27 cellular contexts compared by ENCODE assay signal in genomic region chr1:24589200-24589599, GRCh38. TPM values are rescaled to one million over a fixed set of nuclear protein-coding genes. Genes with fewer than 3 reads are reported as not detected.
DNase-seq lines count a peak whose midpoint lies in the region; ATAC-seq, FAIRE-seq and TF ChIP-seq lines count a peak whose summit lies in the region.
"Had no signal": no experiment of that assay in that cellular context is flagged by ENCODE, and none has a peak within 500 bp of the region (broad histone marks: within the 10 kb centered on the region; RNA-seq: fewer than 3 reads in every experiment).

No MANE protein-coding gene starts in this region.

- CTCF ChIA-PET in HepG2 (lab: Yijun Ruan, JAX; ENCODE audit: low intra/inter-chr PET ratio, low total read pairs): no interaction called here

- TF ChIP-seq POLR2A in HepG2 (IDR thresholded peaks at IDR 0.05; ENCODE audit: insufficient read depth in 1 of 2, low read depth in 2 of 2, low read length in 2 of 2) (no peak), right lobe of liver (IDR thresholded peaks at IDR 0.05) (no peak)

- FAIRE-seq in HepG2 (lab: Jason Lieb, UNC): no peak
- FAIRE-seq: A204.1, G401.6, GM12891, GM19239 had no signal

- no peak overlapping the region for H3K4me3 Mint-ChIP-seq in neural crest cell
- H3K4me3 Mint-ChIP-seq: CD14-positive monocyte; CD4-positive, alpha-beta memory T cell; CD4-positive, CD25-positive, alpha-beta regulatory T cell; CD8-positive, alpha-beta memory T cell had no signal

- in situ Hi-C loops in HepG2 (cut with HindIII; ENCODE audit: extremely low pct_ligation_motif_present, low pct_unique_long_range_greater_than_20kb): no loop called here

- H3K4me1 Mint-ChIP-seq in neural crest cell: peaks cover 16% of the 10 kb centered on the region

- no peaks in the 10 kb centered on the region for H3K36me3 ChIP-seq in HepG2 (replicated peaks in 1 of 2; ENCODE audit: control insufficient read depth in 1 of 2, insufficient read depth in 2 of 2, low read length in 2 of 2)
- no peaks in the 10 kb centered on the region for H3K36me3 ChIP-seq in right lobe of liver
- H3K36me3 ChIP-seq: BE2C, BLaER1 had no signal

- no peaks in the 10 kb centered on the region for H3K36me3 Mint-ChIP-seq in neural crest cell (ENCODE audit: low read depth)
- H3K36me3 Mint-ChIP-seq: CD14-positive monocyte; CD4-positive, alpha-beta memory T cell; CD4-positive, CD25-positive, alpha-beta regulatory T cell; CD8-positive, alpha-beta memory T cell had no signal

- H3K27me3 Mint-ChIP-seq in neural crest cell (ENCODE audit: low read depth): peaks cover 50% of the 10 kb centered on the region

- H3K4me1 ChIP-seq in HepG2 (ENCODE audit: insufficient read depth, low read length): peaks cover 45% of the 10 kb centered on the region
- peaks cover 0 to 6% (median 2%) of the 10 kb centered on the region in 4 donors for H3K4me1 ChIP-seq in right lobe of liver
- H3K4me1 ChIP-seq: BE2C had no signal

- DNase-seq in HepG2 (ENCODE audit: low spot score): no peak
- no peak for DNase-seq in right lobe of liver
- no peak for DNase-seq in neural crest cell (ENCODE audit: low read depth, low spot score)
- no peak for DNase-seq in sciatic nerve (ENCODE audit: low spot score)
- DNase-seq in DMS53 (lab: John Stamatoyannopoulos, UW): no peak
- no peak for DNase-seq in foreskin fibroblast
- DNase-seq: 8988T; ACHN; BE2C; C1 segment of cervical spinal cord; CD4-positive, alpha-beta memory T cell; CD4-positive, CD25-positive, alpha-beta regulatory T cell; CD8-positive, alpha-beta memory T cell; COR-L47; DMS 273 treated with DMSO at 0.1 percent for 48 hours; DMS153; DMS79 treated with DMSO at 0.1 percent for 48 hours; GF-D8 had no signal

- TF ChIP-seq EP300 in HepG2 (IDR thresholded peaks at IDR 0.05; ENCODE audit: low read depth in 2 of 2, low read length in 2 of 2): no peak
- TF ChIP-seq EP300 in HepG2 (CRISPR knock-in tag; IDR thresholded peaks at IDR 0.05; ENCODE audit: borderline replicate concordance): no peak

- H3K79me2 ChIP-seq in HepG2 (ENCODE audit: insufficient read depth, low read length): no peaks in the 10 kb centered on the region

- peak overlapping the region; percentile 27 for H3K27ac Mint-ChIP-seq in neural crest cell (ENCODE audit: unreplicated experiment)
- H3K27ac Mint-ChIP-seq: CD4-positive, alpha-beta memory T cell had no signal

- no peak overlapping the region for H2AFZ ChIP-seq in HepG2 (ENCODE audit: low read length)

- no peak overlapping the region for H3K4me2 ChIP-seq in HepG2 (ENCODE audit: low read depth, low read length)
- H3K4me2 ChIP-seq: BLaER1 had no signal

- H3K9me3 Mint-ChIP-seq in neural crest cell: no peaks in the 10 kb centered on the region
- H3K9me3 Mint-ChIP-seq: CD4-positive, alpha-beta memory T cell; CD4-positive, CD25-positive, alpha-beta regulatory T cell; CD8-positive, alpha-beta memory T cell had no signal

- no peaks in the 10 kb centered on the region for H3K9me3 ChIP-seq in HepG2 (ENCODE audit: low read length)
- no peaks in the 10 kb centered on the region for H3K9me3 ChIP-seq in right lobe of liver
- H3K9me3 ChIP-seq: BE2C, BLaER1 had no signal

- BruUV-seq in HepG2 (replicated peaks; lab: Mats Ljungman, UMichigan): no TSS peak

- intact Hi-C loops in HepG2 (cut with micrococcal nuclease; ENCODE audit: unreplicated experiment) (loop anchor here (5.0 kb wide), 1 partner anchor 48 kb away; no protein-coding TSS in a partner anchor), right lobe of liver (cut with DNase I) (no loop called here), sciatic nerve (cut with DNase I) (no loop called here)

- H3K27me3 ChIP-seq in HepG2 (ENCODE audit: control insufficient read depth in 1 of 2, insufficient read depth in 2 of 2, low read length in 2 of 2) (no peaks in the 10 kb centered on the region), right lobe of liver (no peaks in the 10 kb centered on the region)
- H3K27me3 ChIP-seq: BLaER1 had no signal

- TF ChIP-seq CTCF in HepG2 (CRISPR knock-in tag; IDR thresholded peaks at IDR 0.05) (no peak), right lobe of liver (IDR thresholded peaks at IDR 0.05) (no peak), neural crest cell (conservative IDR thresholded peaks at IDR 0.05) (no peak), foreskin fibroblast (IDR thresholded peaks at IDR 0.05; ENCODE audit: low read depth, low read length) (no peak)

- H3K27ac ChIP-seq in HepG2 (ENCODE audit: extremely low read length, insufficient read depth, low read length) (no peak overlapping the region), right lobe of liver (no peak overlapping the region)
- H3K27ac ChIP-seq: BLaER1 had no signal

- TF ChIP-seq RAD21 in HepG2 (CRISPR knock-in tag; IDR thresholded peaks at IDR 0.05): no peak

- H3K9ac ChIP-seq in HepG2 (ENCODE audit: insufficient read depth, low read depth, low read length): no peak overlapping the region
- H3K9ac ChIP-seq: BLaER1 had no signal

- ATAC-seq in HepG2: no peak
- no peak for ATAC-seq in right lobe of liver
- ATAC-seq in sciatic nerve: peak; percentile 55
- ATAC-seq in HG03521 (IDR thresholded peaks at IDR 0.05; ENCODE audit: unreplicated experiment): no peak

- WGBS in HepG2 (ENCODE audit: low lambda C conversion rate): 50% methylated on average over 2 of the region's 3 CpGs
- WGBS in right lobe of liver (ENCODE audit: insufficient coverage, low coverage, low lambda C conversion rate, missing lambda C conversion rate): 40% methylated on average over 1 of the region's 3 CpGs

- no peaks in the 10 kb centered on the region for H4K20me1 ChIP-seq in HepG2 (ENCODE audit: insufficient read depth, low read length)
- H4K20me1 ChIP-seq: BLaER1 had no signal

- no peak overlapping the region for H3K4me3 ChIP-seq in HepG2 (replicated peaks in 1 of 3; ENCODE audit: insufficient read depth in 1 of 3, low read depth in 2 of 3, low read length in 3 of 3)
- no peak overlapping the region for H3K4me3 ChIP-seq in right lobe of liver
- H3K4me3 ChIP-seq in foreskin fibroblast (ENCODE audit: low read depth in 1 of 2, low read length in 2 of 2): no peak overlapping the region
- H3K4me3 ChIP-seq: BLaER1 had no signal

- POLR2A ChIA-PET in HepG2 (lab: Yijun Ruan, JAX): interaction anchor here (0.8 kb wide), 1 partner anchor 48 kb away, joined by 3 read pairs; no protein-coding TSS in a partner anchor

TF ChIP-seq in HepG2, 621 proteins besides CTCF, POLR2A, EP300 and RAD21 (continues in another document):
- TF ChIP-seq ZNF761 (CRISPR knock-in tag; conservative IDR thresholded peaks at IDR 0.05) (no peak), ZNF768 (CRISPR knock-in tag; IDR thresholded peaks at IDR 0.05) (peak; percentile 23; the same call in 1 of the 2 replicates)

RNA-seq across cellular contexts. Expression of gene NCMAP, which starts 33.3 kb away (rescaled TPM):
- total RNA-seq in HepG2 (2016; rRNA removed; fragmentation: Illumina TruSeq; extraction: Trizol) (2.7 and 2.9 TPM in 2 replicates), right lobe of liver (1 to 10 TPM in 3 of 6 experiments, under 1 TPM in 3; 0.81 to 2.6 (median 0.99) TPM), neural crest cell (not detected in 2 replicates), sciatic nerve (226 TPM)
- total RNA-seq in HepG2 (2016; cell fraction: cytosol; rRNA removed; fragmentation: Illumina TruSeq; extraction: Trizol; ENCODE audit: low read depth): 1.1 and 1.7 TPM in 2 replicates
- total RNA-seq in HepG2 (2016; cell fraction: insoluble cytoplasmic fraction; rRNA removed; fragmentation: Illumina TruSeq; extraction: Trizol): 2.5 and 2.7 TPM in 2 replicates
- total RNA-seq in HepG2 (2016; cell fraction: membrane; rRNA removed; fragmentation: Illumina TruSeq; extraction: Trizol): 3.6 and 4.1 TPM in 2 replicates
- 1.3 and 1.7 TPM in 2 replicates for total RNA-seq in HepG2 (2016; cell fraction: nucleus; rRNA removed; fragmentation: Illumina TruSeq; extraction: Trizol)
- 20.0 and 22.0 TPM in 2 replicates for polyA plus RNA-seq in HepG2 (2011; rRNA removed)
- polyA plus RNA-seq in HepG2 (2011; cell fraction: cytosol; rRNA removed): 16.3 and 22.0 TPM in 2 replicates
- polyA plus RNA-seq in HepG2 (2011; cell fraction: nucleus; rRNA removed): 6.2 and 8.2 TPM in 2 replicates
- polyA plus RNA-seq in HepG2 (2012): 9.9 and 19.2 TPM in 2 replicates
- 1.1 and 1.6 TPM in 2 replicates for polyA plus RNA-seq in HepG2 (2016; cell fraction: cytosol; fragmentation: Illumina TruSeq; extraction: Trizol; ENCODE audit: low read depth)
- polyA plus RNA-seq in HepG2 (2016; cell fraction: insoluble cytoplasmic fraction; fragmentation: Illumina TruSeq; extraction: Trizol; ENCODE audit: low read depth): 2.0 and 2.2 TPM in 2 replicates
- 2.3 and 3.2 TPM in 2 replicates for polyA plus RNA-seq in HepG2 (2016; cell fraction: membrane; fragmentation: Illumina TruSeq; extraction: Trizol; ENCODE audit: low read depth)
- 2.1 and 2.3 TPM in 2 replicates for polyA plus RNA-seq in HepG2 (2016; cell fraction: nucleus; fragmentation: Illumina TruSeq; extraction: Trizol; ENCODE audit: insufficient read depth, low read depth)
- polyA minus RNA-seq in HepG2 (2011; rRNA and poly(A)+ RNA removed; ENCODE audit: low replicate concordance): 28.8 TPM in 1 of 2 replicates, not detected in the other
- polyA minus RNA-seq in HepG2 (2011; cell fraction: cytosol; rRNA and poly(A)+ RNA removed): 13.1 and 18.4 TPM in 2 replicates
- polyA minus RNA-seq in HepG2 (2011; cell fraction: nucleus; rRNA and poly(A)+ RNA removed): 6.2 and 9.0 TPM in 2 replicates
- total RNA-seq: A673; CD4-positive, alpha-beta memory T cell; CD4-positive, CD25-positive, alpha-beta regulatory T cell had no signal
- polyA plus RNA-seq: AG04450; CD14-positive monocyte; CD8-positive, alpha-beta memory T cell had no signal

RNA-seq across cellular contexts. Expression of gene SRRM1, which starts 53.9 kb away (rescaled TPM):
- total RNA-seq in HepG2 (2016; rRNA removed; fragmentation: Illumina TruSeq; extraction: Trizol) (31.6 and 33.7 TPM in 2 replicates), right lobe of liver (10 to 100 TPM; 41.1 to 52.0 (median 44.9) TPM), neural crest cell (217 and 229 TPM in 2 replicates), sciatic nerve (155 TPM)
- 13.1 and 14.5 TPM in 2 replicates for total RNA-seq in HepG2 (2016; cell fraction: cytosol; rRNA removed; fragmentation: Illumina TruSeq; extraction: Trizol; ENCODE audit: low read depth)
- total RNA-seq in HepG2 (2016; cell fraction: insoluble cytoplasmic fraction; rRNA removed; fragmentation: Illumina TruSeq; extraction: Trizol): 27.6 and 35.1 TPM in 2 replicates
- 19.4 and 21.8 TPM in 2 replicates for total RNA-seq in HepG2 (2016; cell fraction: membrane; rRNA removed; fragmentation: Illumina TruSeq; extraction: Trizol)
- 80.4 and 81.8 TPM in 2 replicates for total RNA-seq in HepG2 (2016; cell fraction: nucleus; rRNA removed; fragmentation: Illumina TruSeq; extraction: Trizol)
- polyA plus RNA-seq in HepG2 (2011; rRNA removed): 44.5 and 46.8 TPM in 2 replicates
- 12.5 and 17.1 TPM in 2 replicates for polyA plus RNA-seq in HepG2 (2011; cell fraction: cytosol; rRNA removed)
- polyA plus RNA-seq in HepG2 (2011; cell fraction: nucleus; rRNA removed): 113 and 116 TPM in 2 replicates
- 96.3 and 117 TPM in 2 replicates for polyA plus RNA-seq in HepG2 (2012)
- 5.2 and 5.8 TPM in 2 replicates for polyA plus RNA-seq in HepG2 (2016; cell fraction: cytosol; fragmentation: Illumina TruSeq; extraction: Trizol; ENCODE audit: low read depth)
- polyA plus RNA-seq in HepG2 (2016; cell fraction: insoluble cytoplasmic fraction; fragmentation: Illumina TruSeq; extraction: Trizol; ENCODE audit: low read depth): 52.3 and 57.6 TPM in 2 replicates
- polyA plus RNA-seq in HepG2 (2016; cell fraction: membrane; fragmentation: Illumina TruSeq; extraction: Trizol; ENCODE audit: low read depth): 13.5 and 15.6 TPM in 2 replicates
- polyA plus RNA-seq in HepG2 (2016; cell fraction: nucleus; fragmentation: Illumina TruSeq; extraction: Trizol; ENCODE audit: insufficient read depth, low read depth): 147 and 162 TPM in 2 replicates
- 27.3 and 67.7 TPM in 2 replicates for polyA minus RNA-seq in HepG2 (2011; rRNA and poly(A)+ RNA removed; ENCODE audit: low replicate concordance)
- 15.2 and 21.5 TPM in 2 replicates for polyA minus RNA-seq in HepG2 (2011; cell fraction: cytosol; rRNA and poly(A)+ RNA removed)
- 224 and 225 TPM in 2 replicates for polyA minus RNA-seq in HepG2 (2011; cell fraction: nucleus; rRNA and poly(A)+ RNA removed)

Comparison
In these comparisons a context has a peak if more than half of its experiments do, and no peak if none do; other contexts are left out.
1. RNA of gene NCMAP, which starts 33.3 kb away (total RNA-seq): 226 TPM in sciatic nerve (single experiment); 1.1 to 4.1 TPM in HepG2, 0.81 to 2.6 TPM in right lobe of liver and not detected in neural crest cell; every median in the first group is over 10 times any median in the second.